Comparison of ENCODE assay signal across 17 cellular contexts in the genomic region with DNA sequence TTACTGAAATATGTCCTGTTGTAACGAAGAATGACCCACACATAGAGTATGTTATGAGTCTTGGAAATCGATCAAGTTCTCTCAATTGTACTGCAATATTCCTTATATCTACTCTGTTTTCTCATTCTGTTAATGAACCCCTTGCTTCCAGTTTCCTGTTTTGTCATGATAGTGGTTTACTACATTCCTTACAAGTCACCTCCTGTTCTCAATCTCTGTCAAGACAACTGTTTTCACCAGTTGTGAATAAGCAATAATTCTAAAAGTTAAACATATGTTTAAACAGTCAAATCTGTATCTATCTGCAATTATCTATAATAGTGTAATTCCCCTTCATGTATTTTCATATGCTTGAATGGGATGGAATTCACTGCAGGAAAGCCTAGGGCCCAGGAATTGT.
"Had no signal": no experiment of that assay in that cellular context is flagged by ENCODE, and none has a peak within 500 bp of the region (broad histone marks: within the 10 kb centered on the region; RNA-seq: fewer than 3 reads in every experiment).

No MANE protein-coding gene starts in this region.

- H3K4me1 Mint-ChIP-seq: activated CD4-positive, alpha-beta memory T cell treated with anti-CD3 and anti-CD28 coated beads, Interleukin-2, amount 10 ng/mL, durations not matched to agents 7 days and 5 days had no signal

- H3K27ac ChIP-seq: body of pancreas, dorsolateral prefrontal cortex, lower lobe of right lung, neutrophil, right atrium auricular region, thyroid gland, uterus had no signal

- H3K4me3 Mint-ChIP-seq: activated CD4-positive, alpha-beta memory T cell treated with anti-CD3 and anti-CD28 coated beads, Interleukin-2, amount 10 ng/mL, durations not matched to agents 7 days and 5 days; activated CD4-positive, alpha-beta T cell treated with anti-CD3 and anti-CD28 coated beads for 36 hours; naive thymus-derived CD4-positive, alpha-beta T cell had no signal

- H3K27me3 Mint-ChIP-seq: activated CD4-positive, alpha-beta memory T cell treated with anti-CD3 and anti-CD28 coated beads, Interleukin-2, amount 10 ng/mL, durations not matched to agents 7 days and 5 days; activated CD4-positive, alpha-beta T cell treated with anti-CD3 and anti-CD28 coated beads for 36 hours; naive thymus-derived CD4-positive, alpha-beta T cell had no signal

- DNase-seq: activated CD4-positive, alpha-beta memory T cell treated with anti-CD3 and anti-CD28 coated beads, Interleukin-2, amount 10 ng/mL, durations not matched to agents 7 days and 5 days; activated CD4-positive, alpha-beta T cell treated with anti-CD3 and anti-CD28 coated beads for 36 hours; activated CD8-positive, alpha-beta memory T cell treated with anti-CD3 and anti-CD28 coated beads, Interleukin-2, amount 50 U/mL, for 48 hours; activated naive CD4-positive, alpha-beta T cell; body of pancreas; cerebellar nuclear complex; dorsolateral prefrontal cortex; glutamatergic neuron; left cardiac atrium; lower lobe of right lung; naive thymus-derived CD4-positive, alpha-beta T cell; small intestine; T-helper 9 cell; thyroid gland; uterus had no signal

- H3K27ac Mint-ChIP-seq: activated CD4-positive, alpha-beta memory T cell treated with anti-CD3 and anti-CD28 coated beads, Interleukin-2, amount 10 ng/mL, durations not matched to agents 7 days and 5 days; activated CD4-positive, alpha-beta T cell treated with anti-CD3 and anti-CD28 coated beads for 36 hours; naive thymus-derived CD4-positive, alpha-beta T cell had no signal

- H3K27me3 ChIP-seq: body of pancreas, dorsolateral prefrontal cortex, neutrophil, right atrium auricular region, thyroid gland, uterus had no signal

- H3K9me3 Mint-ChIP-seq: activated CD4-positive, alpha-beta memory T cell treated with anti-CD3 and anti-CD28 coated beads, Interleukin-2, amount 10 ng/mL, durations not matched to agents 7 days and 5 days had no signal

- H3K36me3 ChIP-seq: lower lobe of right lung, neutrophil, right atrium auricular region, thyroid gland, uterus had no signal

- H3K9me3 ChIP-seq: body of pancreas, lower lobe of right lung, neutrophil, right atrium auricular region, thyroid gland, uterus had no signal

- H3K4me1 ChIP-seq: body of pancreas, lower lobe of right lung, thyroid gland, uterus had no signal

- ATAC-seq: activated CD4-positive, alpha-beta T cell treated with anti-CD3 and anti-CD28 coated beads for 36 hours; body of pancreas; left cardiac atrium; lower lobe of right lung; naive thymus-derived CD4-positive, alpha-beta T cell had no signal

- H3K4me3 ChIP-seq: body of pancreas, dorsolateral prefrontal cortex, lower lobe of right lung, right atrium auricular region, thyroid gland, uterus had no signal
